Comparison of ENCODE assay signal across 8 cellular contexts in genomic region chr13:57629821-57630235, GRCh38. TPM values are rescaled to one million over a fixed set of nuclear protein-coding genes. Genes with fewer than 3 reads are reported as not detected.
DNase-seq lines count a peak whose midpoint lies in the region; ATAC-seq and TF ChIP-seq lines count a peak whose summit lies in the region.

No MANE protein-coding gene starts in this region.

- peaks cover 6% of the 10 kb centered on the region for H3K4me1 ChIP-seq in BE2C
- H3K4me1 ChIP-seq in gastrocnemius medialis: peaks cover 18 to 26% of the 10 kb centered on the region in 2 donors

- H3K4me1 Mint-ChIP-seq in HFFc6 (ENCODE audit: low read depth): peaks cover 33% of the 10 kb centered on the region
- no peaks in the 10 kb centered on the region for H3K4me1 Mint-ChIP-seq in central memory CD8-positive, alpha-beta T cell

- peaks cover 18% of the 10 kb centered on the region for H3K27me3 Mint-ChIP-seq in HFFc6 (ENCODE audit: insufficient read depth)
- peaks cover 31% of the 10 kb centered on the region for H3K27me3 Mint-ChIP-seq in central memory CD8-positive, alpha-beta T cell

- H3K27ac ChIP-seq in RWPE1 (no peak overlapping the region), gastrocnemius medialis (no peak overlapping the region)

- POLR2A ChIA-PET in RWPE1 (lab: Yijun Ruan, JAX; ENCODE audit: low non-redundant PET): no interaction called here

- no peak for ATAC-seq in central memory CD8-positive, alpha-beta T cell (replicated peaks; ENCODE audit: extremely low read depth, poor library complexity, severe bottlenecking)
- ATAC-seq in gastrocnemius medialis (peak; percentile 48 to 76), HG03196 (IDR thresholded peaks at IDR 0.05; ENCODE audit: unreplicated experiment) (no peak)

- no peak for TF ChIP-seq CTCF in BE2C (IDR thresholded peaks at IDR 0.05; ENCODE audit: low read depth, low read length)
- TF ChIP-seq CTCF in HFFc6 (IDR thresholded peaks at IDR 0.05): no peak
- no peak for TF ChIP-seq CTCF in RWPE1 (conservative IDR thresholded peaks at IDR 0.05; ENCODE audit: low read depth)
- no peak for TF ChIP-seq CTCF in gastrocnemius medialis (IDR thresholded peaks at IDR 0.05 in 4 of 5, conservative IDR thresholded peaks at IDR 0.05 in 1 of 5)

- H3K36me3 Mint-ChIP-seq in HFFc6 (ENCODE audit: low read depth): no peaks in the 10 kb centered on the region; the same call in 1 of the 2 replicates
- no peaks in the 10 kb centered on the region for H3K36me3 Mint-ChIP-seq in central memory CD8-positive, alpha-beta T cell (ENCODE audit: insufficient read depth)

- intact Hi-C loops in gastrocnemius medialis (cut with DNase I; ENCODE audit: low total_unique reads): no loop called here

- DNase-seq in BE2C: peak; percentile 98
- no peak for DNase-seq in HFFc6
- DNase-seq in RWPE1 (ENCODE audit: low spot score): peak; percentile 86
- DNase-seq in central memory CD8-positive, alpha-beta T cell (ENCODE audit: low spot score in 2 of 2): no peak
- DNase-seq in iPS-NIHi11 (ENCODE audit: low spot score): peak; percentile 94
- peak in 1 of 2 donors; percentile 42 for DNase-seq in gastrocnemius medialis
- no peak for DNase-seq in NCI-H526 (lab: John Stamatoyannopoulos, UW)

- H3K27me3 ChIP-seq in BE2C: no peaks in the 10 kb centered on the region
- peaks cover 48 to 75% (median 62%) of the 10 kb centered on the region in 3 donors for H3K27me3 ChIP-seq in gastrocnemius medialis

- peak overlapping the region; percentile 90 for H3K4me3 Mint-ChIP-seq in HFFc6
- peak overlapping the region; percentile 60 for H3K4me3 Mint-ChIP-seq in central memory CD8-positive, alpha-beta T cell

- peaks cover 5% of the 10 kb centered on the region; the same call in 1 of the 2 replicates for H3K9me3 ChIP-seq in BE2C
- no peaks in the 10 kb centered on the region for H3K9me3 ChIP-seq in gastrocnemius medialis

- CTCF ChIA-PET in RWPE1 (lab: Yijun Ruan, JAX): interaction anchor here (0.6 kb wide), 2 partner anchors 621 to 911 kb away, joined by 3 to 6 read pairs; no protein-coding TSS in a partner anchor

- H3K9me3 Mint-ChIP-seq in HFFc6: peaks cover 11% of the 10 kb centered on the region
- no peaks in the 10 kb centered on the region for H3K9me3 Mint-ChIP-seq in central memory CD8-positive, alpha-beta T cell

- H3K36me3 ChIP-seq in BE2C (peaks cover 13% of the 10 kb centered on the region; the same call in 1 of the 2 replicates), gastrocnemius medialis (no peaks in the 10 kb centered on the region)

- peak; percentile 43 to 79 for TF ChIP-seq POLR2A in gastrocnemius medialis (IDR thresholded peaks at IDR 0.05)

- H3K27ac Mint-ChIP-seq in HFFc6: no peak overlapping the region
- H3K27ac Mint-ChIP-seq in central memory CD8-positive, alpha-beta T cell (ENCODE audit: low read depth): no peak overlapping the region

- H3K4me3 ChIP-seq in BE2C (ENCODE audit: low read depth, low read length): peak overlapping the region; percentile 86
- H3K4me3 ChIP-seq in gastrocnemius medialis: peak overlapping the region; percentile 54 to 61 (median 58)

- in situ Hi-C loops in gastrocnemius medialis (cut with MboI; ENCODE audit: low sequenced_read_pairs in 4 of 4): loop anchor here in 1 of 4 donors (25.0 kb wide), 1 partner anchor 1682 kb away; no protein-coding TSS in a partner anchor

RNA-seq across cellular contexts. Expression of gene PCDH17, which starts 1.7 kb away (rescaled TPM):
- 7.1 TPM for polyA plus RNA-seq in BE2C (2012; ENCODE audit: insufficient read depth, insufficient read length, low read depth)
- under 1 TPM in 1 of 6 experiments, not detected in 5; 0.05 TPM for total RNA-seq in HFFc6 (2021; fragmentation: NEBNext Ultra II Directional; extraction: Animal tissue kit (Norgen Biotek cat#: 25700))
- total RNA-seq in gastrocnemius medialis: 1 to 10 TPM in 2 of 4 donors, under 1 TPM in 2; 0.51 to 1.4 (median 1.1) TPM

Comparison
In these comparisons a context has a peak if more than half of its experiments do, and no peak if none do; other contexts are left out.
1. DNase-seq: peak in BE2C (single experiment), RWPE1 (single experiment) and iPS-NIHi11 (single experiment); none in HFFc6 (single experiment), central memory CD8-positive, alpha-beta T cell (0 of 2) and NCI-H526 (0 of 2).
2. ATAC-seq: peak in gastrocnemius medialis (2 of 2); none in central memory CD8-positive, alpha-beta T cell (single experiment) and HG03196 (single experiment).